22 cellular contexts compared by ENCODE assay signal in genomic region chr21:37627561-37627960, GRCh38.
DNase-seq lines count a peak whose midpoint lies in the region; ATAC-seq and TF ChIP-seq lines count a peak whose summit lies in the region.
"Had no signal": no experiment of that assay in that cellular context is flagged by ENCODE, and none has a peak within 500 bp of the region (broad histone marks: within the 10 kb centered on the region; RNA-seq: fewer than 3 reads in every experiment).

No MANE protein-coding gene starts in this region.

- 92% methylated on average over 2 of the region's 2 CpGs for WGBS in esophagus muscularis mucosa

- H3K27me3 ChIP-seq in Caco-2 (replicated peaks; ENCODE audit: control insufficient read depth, insufficient read depth, low read length) (no peaks in the 10 kb centered on the region), esophagus muscularis mucosa (no peaks in the 10 kb centered on the region), neural progenitor cell (no peaks in the 10 kb centered on the region)

- ATAC-seq in T-helper 17 cell, result no peak
- ATAC-seq in stimulated activated naive B cell treated with anti-CD40 and anti-IgM and Interleukin-4, amounts not matched to agents 10 μg/mL and 1 μg/mL and 100 μg/mL, for 72 hours (replicated peaks), result no peak
- ATAC-seq: HepG2 had no signal

- DNase-seq in Caco-2 (no peak), T-helper 17 cell (no peak), esophagus muscularis mucosa (ENCODE audit: extremely low spot score) (peak; percentile 64), neural progenitor cell (ENCODE audit: low spot score) (no peak), NCI-H2029 treated with DMSO at 0.1 percent for 48 hours (lab: John Stamatoyannopoulos, UW) (no peak), anterior cingulate cortex (lab: John Stamatoyannopoulos, UW) (no peak)
- no peak for DNase-seq in stimulated activated CD4-positive, alpha-beta T cell treated with anti-CD3 and anti-CD28 coated beads, Interleukin-1b, Interleukin-23, amount 100 ng/mL, for 48 hours
- no peak for DNase-seq in stimulated activated naive B cell treated with anti-CD40 and anti-IgM and Interleukin-4, amounts not matched to agents 10 μg/mL and 1 μg/mL and 100 μg/mL, for 72 hours
- DNase-seq: 8988T; ACHN; BE2C; CD8-positive, alpha-beta memory T cell; H7; NCI-H1105 treated with DMSO at 0.1 percent for 48 hours; NCI-H146; NCI-H2227 treated with DMSO at 0.1 percent for 48 hours; Right ventricle myocardium superior; RPMI8226 had no signal

- H3K9ac ChIP-seq in neural progenitor cell, result no peak overlapping the region
- H3K9ac ChIP-seq: GM23248 had no signal

- TF ChIP-seq CTCF in Caco-2 (IDR thresholded peaks at IDR 0.05; ENCODE audit: insufficient read depth in 1 of 2, low read depth in 1 of 2, low read length in 1 of 2, severe bottlenecking in 1 of 2, unreplicated experiment in 1 of 2) (no peak), esophagus muscularis mucosa (IDR thresholded peaks at IDR 0.05) (no peak), neural progenitor cell (IDR thresholded peaks at IDR 0.05) (no peak)

- H3K4me1 ChIP-seq in Caco-2, result no peaks in the 10 kb centered on the region
- peaks cover 0 to 11% (median 3%) of the 10 kb centered on the region in 4 donors for H3K4me1 ChIP-seq in esophagus muscularis mucosa
- peaks cover 39% of the 10 kb centered on the region for H3K4me1 ChIP-seq in neural progenitor cell
- H3K4me1 ChIP-seq: BE2C, SJSA1 had no signal

- BruUV-seq in Caco-2 (replicated peaks; lab: Mats Ljungman, UMichigan), result no TSS peak

- no peak overlapping the region for H3K27ac ChIP-seq in esophagus muscularis mucosa (replicated peaks in 1 of 4)
- H3K27ac ChIP-seq in neural progenitor cell, result no peak overlapping the region
- H3K27ac ChIP-seq: GM23248, SJSA1 had no signal

- no peaks in the 10 kb centered on the region for H3K79me2 ChIP-seq in neural progenitor cell (ENCODE audit: low read depth)

- H3K4me3 Mint-ChIP-seq in Caco-2 (ENCODE audit: unreplicated experiment) (no peak overlapping the region), T-helper 17 cell (no peak overlapping the region), neural progenitor cell (no peak overlapping the region)
- H3K4me3 Mint-ChIP-seq in stimulated activated naive B cell treated with anti-CD40 and anti-IgM and Interleukin-4, amounts not matched to agents 10 μg/mL and 1 μg/mL and 100 μg/mL, for 72 hours, result no peak overlapping the region
- H3K4me3 Mint-ChIP-seq: CD14-positive monocyte; CD8-positive, alpha-beta memory T cell had no signal

- intact Hi-C loops in Caco-2 (cut with micrococcal nuclease; ENCODE audit: unreplicated experiment) (no loop called here), esophagus muscularis mucosa (cut with DNase I) (no loop called here)

- CTCF ChIA-PET in Caco-2 (lab: Charles Lee), result no interaction called here

- H4K20me1 ChIP-seq in neural progenitor cell (ENCODE audit: low read depth), result no peaks in the 10 kb centered on the region

- TF ChIP-seq POLR2A in esophagus muscularis mucosa (IDR thresholded peaks at IDR 0.05; ENCODE audit: low read depth), result no peak

- H3K4me3 ChIP-seq in Caco-2 (ENCODE audit: low read depth, low read length) (no peak overlapping the region), esophagus muscularis mucosa (no peak overlapping the region), neural progenitor cell (no peak overlapping the region)
- H3K4me3 ChIP-seq: GM23248, SJSA1 had no signal

- H3K36me3 Mint-ChIP-seq in Caco-2 (ENCODE audit: insufficient read depth, unreplicated experiment), result no peaks in the 10 kb centered on the region
- peaks cover 2% of the 10 kb centered on the region for H3K36me3 Mint-ChIP-seq in T-helper 17 cell (ENCODE audit: low read depth)
- no peaks in the 10 kb centered on the region for H3K36me3 Mint-ChIP-seq in neural progenitor cell
- H3K36me3 Mint-ChIP-seq in stimulated activated naive B cell treated with anti-CD40 and anti-IgM and Interleukin-4, amounts not matched to agents 10 μg/mL and 1 μg/mL and 100 μg/mL, for 72 hours, result no peaks in the 10 kb centered on the region
- H3K36me3 Mint-ChIP-seq: CD14-positive monocyte; CD8-positive, alpha-beta memory T cell had no signal

- H3K27ac Mint-ChIP-seq in Caco-2 (ENCODE audit: unreplicated experiment) (peak overlapping the region; percentile 37), T-helper 17 cell (peak overlapping the region; percentile 12), neural progenitor cell (no peak overlapping the region)
- H3K27ac Mint-ChIP-seq in stimulated activated naive B cell treated with anti-CD40 and anti-IgM and Interleukin-4, amounts not matched to agents 10 μg/mL and 1 μg/mL and 100 μg/mL, for 72 hours, result no peak overlapping the region
- H3K27ac Mint-ChIP-seq: CD14-positive monocyte had no signal

- POLR2A ChIA-PET in Caco-2 (lab: Charles Lee), result no interaction called here

- TF ChIP-seq EP300 in esophagus muscularis mucosa (IDR thresholded peaks at IDR 0.05), result no peak

- H3K27me3 Mint-ChIP-seq in Caco-2 (ENCODE audit: insufficient read depth, unreplicated experiment) (no peaks in the 10 kb centered on the region), T-helper 17 cell (peaks cover 35% of the 10 kb centered on the region), neural progenitor cell (ENCODE audit: insufficient read depth, low read depth) (peaks cover 3% of the 10 kb centered on the region)
- peaks cover 20 to 31% of the 10 kb centered on the region in 2 donors for H3K27me3 Mint-ChIP-seq in stimulated activated naive B cell treated with anti-CD40 and anti-IgM and Interleukin-4, amounts not matched to agents 10 μg/mL and 1 μg/mL and 100 μg/mL, for 72 hours

- H3F3A ChIP-seq in neural progenitor cell (ENCODE audit: low read depth), result peaks cover 18% of the 10 kb centered on the region

- peak overlapping the region; percentile 77 for H2AFZ ChIP-seq in neural progenitor cell (replicated peaks)
- H2AFZ ChIP-seq: GM23248 had no signal

- H3K9me3 ChIP-seq in Caco-2 (no peaks in the 10 kb centered on the region), T-helper 17 cell (ENCODE audit: control insufficient read depth, low read length, poor library complexity, severe bottlenecking) (no peaks in the 10 kb centered on the region), esophagus muscularis mucosa (no peaks in the 10 kb centered on the region), neural progenitor cell (ENCODE audit: low read depth) (no peaks in the 10 kb centered on the region)
- H3K9me3 ChIP-seq: BE2C, SJSA1 had no signal

- H3K4me1 Mint-ChIP-seq in Caco-2 (ENCODE audit: low read depth, unreplicated experiment) (peaks cover 6% of the 10 kb centered on the region), T-helper 17 cell (no peaks in the 10 kb centered on the region), neural progenitor cell (peaks cover 36% of the 10 kb centered on the region)
- H3K4me1 Mint-ChIP-seq in stimulated activated naive B cell treated with anti-CD40 and anti-IgM and Interleukin-4, amounts not matched to agents 10 μg/mL and 1 μg/mL and 100 μg/mL, for 72 hours, result no peaks in the 10 kb centered on the region
- H3K4me1 Mint-ChIP-seq: CD14-positive monocyte; CD8-positive, alpha-beta memory T cell had no signal

- peaks cover 10% of the 10 kb centered on the region for H3K9me3 Mint-ChIP-seq in Caco-2 (ENCODE audit: unreplicated experiment)
- peaks cover 5% of the 10 kb centered on the region for H3K9me3 Mint-ChIP-seq in neural progenitor cell
- no peaks in the 10 kb centered on the region for H3K9me3 Mint-ChIP-seq in stimulated activated naive B cell treated with anti-CD40 and anti-IgM and Interleukin-4, amounts not matched to agents 10 μg/mL and 1 μg/mL and 100 μg/mL, for 72 hours

- H3K36me3 ChIP-seq in Caco-2 (ENCODE audit: control insufficient read depth, insufficient read depth, low read length) (no peaks in the 10 kb centered on the region), esophagus muscularis mucosa (no peaks in the 10 kb centered on the region), neural progenitor cell (peaks cover 5% of the 10 kb centered on the region)
- H3K36me3 ChIP-seq: BE2C, SJSA1 had no signal

- no peak overlapping the region for H3K4me2 ChIP-seq in neural progenitor cell

Comparison
In these comparisons a context has a peak if more than half of its experiments do, and no peak if none do; other contexts are left out.
1. H3K27ac Mint-ChIP-seq: peak in Caco-2 (single experiment) and T-helper 17 cell (single experiment); none in neural progenitor cell (single experiment) and stimulated activated naive B cell treated with anti-CD40 and anti-IgM and Interleukin-4, amounts not matched to agents 10 μg/mL and 1 μg/mL and 100 μg/mL, for 72 hours (single experiment).